ENCODE assay signal across 18 cellular contexts in genomic region chr7:44604941-44605340, GRCh38. TPM values are rescaled to one million over a fixed set of nuclear protein-coding genes. Genes with fewer than 3 reads are reported as not detected.
DNase-seq lines count a peak whose midpoint lies in the region; ATAC-seq and TF ChIP-seq lines count a peak whose summit lies in the region.
"Had no signal": no experiment of that assay in that cellular context is flagged by ENCODE, and none has a peak within 500 bp of the region (broad histone marks: within the 10 kb centered on the region; RNA-seq: fewer than 3 reads in every experiment).

No MANE protein-coding gene starts in this region.

- H3K4me1 Mint-ChIP-seq in activated CD4-positive, alpha-beta memory T cell treated with anti-CD3 and anti-CD28 coated beads, Interleukin-2, amount 10 ng/mL, durations not matched to agents 7 days and 5 days: peaks cover 43% of the 10 kb centered on the region
- H3K4me1 Mint-ChIP-seq in activated CD4-positive, alpha-beta memory T cell treated with anti-CD3 and anti-CD28 coated beads for 36 hours (ENCODE audit: low read depth): peaks cover 33% of the 10 kb centered on the region
- peaks cover 19 to 31% (median 26%) of the 10 kb centered on the region in 3 donors for H3K4me1 Mint-ChIP-seq in IgD-negative memory B cell
- peaks cover 43% of the 10 kb centered on the region for H3K4me1 Mint-ChIP-seq in activated naive CD8-positive, alpha-beta T cell treated with anti-CD3 and anti-CD28 coated beads, Interleukin-2, amount 50 U/mL, for 24 hours

- H3K36me3 Mint-ChIP-seq in activated CD4-positive, alpha-beta memory T cell treated with anti-CD3 and anti-CD28 coated beads, Interleukin-2, amount 10 ng/mL, durations not matched to agents 7 days and 5 days (ENCODE audit: low read depth): peaks cover 18% of the 10 kb centered on the region
- peaks cover 7% of the 10 kb centered on the region for H3K36me3 Mint-ChIP-seq in activated CD4-positive, alpha-beta memory T cell treated with anti-CD3 and anti-CD28 coated beads for 36 hours
- peaks cover 7% of the 10 kb centered on the region for H3K36me3 Mint-ChIP-seq in IgD-negative memory B cell
- peaks cover 12% of the 10 kb centered on the region for H3K36me3 Mint-ChIP-seq in activated naive CD8-positive, alpha-beta T cell treated with anti-CD3 and anti-CD28 coated beads, Interleukin-2, amount 50 U/mL, for 24 hours (ENCODE audit: low read depth)

- H3K27me3 ChIP-seq in neutrophil (no peaks in the 10 kb centered on the region), prostate gland (replicated peaks; ENCODE audit: insufficient read depth) (no peaks in the 10 kb centered on the region)
- H3K27me3 ChIP-seq: body of pancreas, SJCRH30, testis had no signal

- 88% methylated on average over 2 of the region's 2 CpGs for WGBS in prostate gland

- TF ChIP-seq POLR2A in prostate gland (IDR thresholded peaks at IDR 0.05): no peak

- H3K9me3 Mint-ChIP-seq in activated CD4-positive, alpha-beta memory T cell treated with anti-CD3 and anti-CD28 coated beads, Interleukin-2, amount 10 ng/mL, durations not matched to agents 7 days and 5 days: no peaks in the 10 kb centered on the region
- no peaks in the 10 kb centered on the region for H3K9me3 Mint-ChIP-seq in activated CD4-positive, alpha-beta memory T cell treated with anti-CD3 and anti-CD28 coated beads for 36 hours
- H3K9me3 Mint-ChIP-seq in IgD-negative memory B cell: no peaks in the 10 kb centered on the region
- H3K9me3 Mint-ChIP-seq in activated naive CD8-positive, alpha-beta T cell treated with anti-CD3 and anti-CD28 coated beads, Interleukin-2, amount 50 U/mL, for 24 hours: no peaks in the 10 kb centered on the region

- H3K36me3 ChIP-seq in neutrophil (no peaks in the 10 kb centered on the region), prostate gland (no peaks in the 10 kb centered on the region)

- peak overlapping the region; percentile 77 to 97 for H3K4me3 ChIP-seq in neutrophil (ENCODE audit: low read depth in 1 of 2, low read length in 1 of 2)
- H3K4me3 ChIP-seq in prostate gland: no peak overlapping the region
- H3K4me3 ChIP-seq: body of pancreas, lung had no signal

- no peak for ATAC-seq in activated naive CD8-positive, alpha-beta T cell treated with anti-CD3 and anti-CD28 coated beads, Interleukin-2, amount 50 U/mL, for 24 hours
- ATAC-seq: body of pancreas had no signal

- peaks cover 10% of the 10 kb centered on the region for H3K27me3 Mint-ChIP-seq in activated CD4-positive, alpha-beta memory T cell treated with anti-CD3 and anti-CD28 coated beads, Interleukin-2, amount 10 ng/mL, durations not matched to agents 7 days and 5 days
- H3K27me3 Mint-ChIP-seq in activated CD4-positive, alpha-beta memory T cell treated with anti-CD3 and anti-CD28 coated beads for 36 hours: no peaks in the 10 kb centered on the region
- H3K27me3 Mint-ChIP-seq in IgD-negative memory B cell: peaks cover 13% of the 10 kb centered on the region
- peaks cover 1% of the 10 kb centered on the region for H3K27me3 Mint-ChIP-seq in activated naive CD8-positive, alpha-beta T cell treated with anti-CD3 and anti-CD28 coated beads, Interleukin-2, amount 50 U/mL, for 24 hours

- CTCF ChIA-PET in activated CD4-positive, alpha-beta memory T cell treated with anti-CD3 and anti-CD28 coated beads, Interleukin-2, amount 10 ng/mL, durations not matched to agents 7 days and 5 days (lab: Charles Lee): interaction anchor here (2.3 to 2.7 kb wide), 2 partner anchors 36 to 243 kb away, joined by 11 to 16 read pairs; partner anchors contain the start of gene H2AZ2
- CTCF ChIA-PET in activated CD4-positive, alpha-beta memory T cell treated with anti-CD3 and anti-CD28 coated beads for 36 hours (lab: Charles Lee): interaction anchor here (0.6 to 2.3 kb wide), 2 partner anchors 34 to 165 kb away, joined by 6 to 10 read pairs; no protein-coding TSS in a partner anchor

- peaks cover 61% of the 10 kb centered on the region in 2 experiments for H3K4me1 ChIP-seq in neutrophil (ENCODE audit: control insufficient read depth in 1 of 2, insufficient read depth in 1 of 2, low read depth in 1 of 2, low read length in 1 of 2)
- no peaks in the 10 kb centered on the region for H3K4me1 ChIP-seq in prostate gland (replicated peaks)

- H3K9me3 ChIP-seq in neutrophil: no peaks in the 10 kb centered on the region
- no peaks in the 10 kb centered on the region for H3K9me3 ChIP-seq in prostate gland
- H3K9me3 ChIP-seq: body of pancreas, SJCRH30, testis had no signal

- H3K27ac ChIP-seq in neutrophil: peak overlapping the region; percentile 97
- H3K27ac ChIP-seq in prostate gland: no peak overlapping the region

- POLR2A ChIA-PET in activated CD4-positive, alpha-beta memory T cell treated with anti-CD3 and anti-CD28 coated beads, Interleukin-2, amount 10 ng/mL, durations not matched to agents 7 days and 5 days (lab: Charles Lee): interaction anchor here (2.6 to 33.8 kb wide), 9 partner anchors 12 to 243 kb away, joined by 19 to 1257 read pairs (median 37); partner anchors contain the start of genes H2AZ2, NUDCD3, PPIA and TMED4
- POLR2A ChIA-PET in activated CD4-positive, alpha-beta memory T cell treated with anti-CD3 and anti-CD28 coated beads for 36 hours (lab: Charles Lee): interaction anchor here (3.5 to 4.2 kb wide), 2 partner anchors 33 to 145 kb away, joined by 24 to 60 read pairs; partner anchors contain the start of gene ZMIZ2

- no peak for DNase-seq in activated CD4-positive, alpha-beta memory T cell treated with anti-CD3 and anti-CD28 coated beads, Interleukin-2, amount 10 ng/mL, durations not matched to agents 7 days and 5 days
- no peak for DNase-seq in activated CD4-positive, alpha-beta memory T cell treated with anti-CD3 and anti-CD28 coated beads for 36 hours
- DNase-seq in activated naive CD8-positive, alpha-beta T cell treated with anti-CD3 and anti-CD28 coated beads, Interleukin-2, amount 50 U/mL, for 24 hours: no peak
- DNase-seq in prostate gland (ENCODE audit: low spot score) (no peak), NCI-H2227 (lab: John Stamatoyannopoulos, UW; ENCODE audit: unreplicated experiment) (no peak), NCI-H526 (lab: John Stamatoyannopoulos, UW) (no peak)
- DNase-seq: activated T-cell treated with anti-CD3 and anti-CD28 coated beads, Interleukin-2, amount 50 U/mL, for 1 hour; body of pancreas; effector CD4-positive, alpha-beta T cell; foreskin fibroblast; H7; NCI-H2107; SJCRH30; testis; WERI-Rb-1 had no signal

- peak overlapping the region; percentile 27 for H3K4me3 Mint-ChIP-seq in activated CD4-positive, alpha-beta memory T cell treated with anti-CD3 and anti-CD28 coated beads, Interleukin-2, amount 10 ng/mL, durations not matched to agents 7 days and 5 days
- H3K4me3 Mint-ChIP-seq in activated CD4-positive, alpha-beta memory T cell treated with anti-CD3 and anti-CD28 coated beads for 36 hours: no peak overlapping the region
- peak overlapping the region; percentile 6 to 99 (median 29) for H3K4me3 Mint-ChIP-seq in IgD-negative memory B cell
- H3K4me3 Mint-ChIP-seq in activated naive CD8-positive, alpha-beta T cell treated with anti-CD3 and anti-CD28 coated beads, Interleukin-2, amount 50 U/mL, for 24 hours: peak overlapping the region; percentile 93

- intact Hi-C loops in activated CD4-positive, alpha-beta memory T cell treated with anti-CD3 and anti-CD28 coated beads for 36 hours (cut with micrococcal nuclease): no loop called here
- intact Hi-C loops in prostate gland (cut with DNase I): loop anchor here (10.0 kb wide), 2 partner anchors 140 to 380 kb away; partner anchors contain the start of gene ZMIZ2

- TF ChIP-seq CTCF in neutrophil (IDR thresholded peaks at IDR 0.05) (no peak), prostate gland (IDR thresholded peaks at IDR 0.05) (no peak)

- no peak overlapping the region for H3K27ac Mint-ChIP-seq in activated CD4-positive, alpha-beta memory T cell treated with anti-CD3 and anti-CD28 coated beads, Interleukin-2, amount 10 ng/mL, durations not matched to agents 7 days and 5 days
- H3K27ac Mint-ChIP-seq in activated CD4-positive, alpha-beta memory T cell treated with anti-CD3 and anti-CD28 coated beads for 36 hours: no peak overlapping the region
- peak overlapping the region in 1 of 3 donors; percentile 100 for H3K27ac Mint-ChIP-seq in IgD-negative memory B cell
- H3K27ac Mint-ChIP-seq in activated naive CD8-positive, alpha-beta T cell treated with anti-CD3 and anti-CD28 coated beads, Interleukin-2, amount 50 U/mL, for 24 hours: no peak overlapping the region

RNA-seq across cellular contexts. Expression of gene OGDH, which starts 1.5 kb away (rescaled TPM):
- total RNA-seq in activated CD4-positive, alpha-beta memory T cell treated with anti-CD3 and anti-CD28 coated beads, Interleukin-2, amount 10 ng/mL, durations not matched to agents 7 days and 5 days: 100 to 1,000 TPM; 164 to 166 TPM
- total RNA-seq in activated CD4-positive, alpha-beta memory T cell treated with anti-CD3 and anti-CD28 coated beads for 36 hours: 100 to 1,000 TPM; 103 to 105 TPM
- polyA plus RNA-seq in IgD-negative memory B cell: 26.6 TPM
- total RNA-seq in prostate gland: 10 to 100 TPM; 70.4 to 96.9 TPM

RNA-seq across cellular contexts. Expression of gene TMED4, which starts 22.9 kb away (rescaled TPM):
- total RNA-seq in activated CD4-positive, alpha-beta memory T cell treated with anti-CD3 and anti-CD28 coated beads, Interleukin-2, amount 10 ng/mL, durations not matched to agents 7 days and 5 days: 10 to 100 TPM; 76.0 to 81.8 TPM
- total RNA-seq in activated CD4-positive, alpha-beta memory T cell treated with anti-CD3 and anti-CD28 coated beads for 36 hours: 10 to 100 TPM; 74.8 to 79.1 TPM
- 59.9 TPM for polyA plus RNA-seq in IgD-negative memory B cell
- 100 to 1,000 TPM; 227 to 243 TPM for total RNA-seq in prostate gland

RNA-seq across cellular contexts. Expression of gene DDX56, which starts 31.2 kb away (rescaled TPM):
- total RNA-seq in activated CD4-positive, alpha-beta memory T cell treated with anti-CD3 and anti-CD28 coated beads, Interleukin-2, amount 10 ng/mL, durations not matched to agents 7 days and 5 days: 10 to 100 TPM; 59.0 to 59.6 TPM
- total RNA-seq in activated CD4-positive, alpha-beta memory T cell treated with anti-CD3 and anti-CD28 coated beads for 36 hours: 10 to 100 TPM; 84.0 to 87.0 TPM
- polyA plus RNA-seq in IgD-negative memory B cell: 52.0 TPM
- total RNA-seq in prostate gland: 10 to 100 TPM; 52.9 to 60.6 TPM

Comparison
In these comparisons a context has a peak if more than half of its experiments do, and no peak if none do; other contexts are left out.
1. H3K4me3 ChIP-seq: peak in neutrophil (2 of 2); none in prostate gland (0 of 2).